ENCODE assay signal across 16 cellular contexts in genomic region chr7:51102828-51103227, GRCh38.
"Had no signal": no experiment of that assay in that cellular context is flagged by ENCODE, and none has a peak within 500 bp of the region (broad histone marks: within the 10 kb centered on the region; RNA-seq: fewer than 3 reads in every experiment).

No MANE protein-coding gene starts in this region.

- DNase-seq: activated CD4-positive, alpha-beta T cell treated with anti-CD3 and anti-CD28 coated beads for 48 hours; activated CD8-positive, alpha-beta memory T cell treated with anti-CD3 and anti-CD28 coated beads for 24 hours; activated naive CD4-positive, alpha-beta T cell treated with anti-CD3 and anti-CD28 coated beads, Interleukin-2, amount 50 U/mL, for 16 hours; heart left ventricle; left ventricle myocardium superior; mesenchymal stem cell; occipital lobe; psoas muscle; stimulated activated CD4-positive, alpha-beta T cell treated with anti-CD3 and anti-CD28 coated beads, Interleukin-4, amount 100 ng/mL, for 1 hour; stimulated activated CD8-positive, alpha-beta memory T cell treated with anti-CD3 and anti-CD28 coated beads, Interleukin-4, amount 100 ng/mL, for 48 hours; T-helper 9 cell; testis; WERI-Rb-1 had no signal

- H3K9me3 ChIP-seq: testis had no signal

- H3K27ac ChIP-seq: heart left ventricle, psoas muscle, testis, WERI-Rb-1 had no signal

- H3K36me3 ChIP-seq: heart left ventricle had no signal

- ATAC-seq: activated T-helper 17 cell treated with anti-CD3 and anti-CD28 coated beads, Interleukin-2, amount 50 U/mL, for 72 hours; heart left ventricle; left ventricle myocardium superior; natural killer cell treated with Interleukin-12 subunit alpha and Interleukin-12 subunit beta and Interleukin-15 and Interleukin-18, amount 100 ng/mL, for 72 hours; psoas muscle; sciatic nerve had no signal

- H3K4me1 ChIP-seq: heart left ventricle, psoas muscle, testis had no signal

- H3K27me3 ChIP-seq: heart left ventricle, testis had no signal

- H3K4me3 ChIP-seq: heart left ventricle, psoas muscle, testis had no signal
